Comparison of ENCODE assay signal across 9 cellular contexts in genomic region chr14:61510736-61511557, GRCh38.
DNase-seq lines count a peak whose midpoint lies in the region; ATAC-seq and TF ChIP-seq lines count a peak whose summit lies in the region.
"Had no signal": no experiment of that assay in that cellular context is flagged by ENCODE, and none has a peak within 500 bp of the region (broad histone marks: within the 10 kb centered on the region; RNA-seq: fewer than 3 reads in every experiment).

No MANE protein-coding gene starts in this region.

- peaks cover 69% of the 10 kb centered on the region for H3K4me1 Mint-ChIP-seq in activated naive CD8-positive, alpha-beta T cell treated with anti-CD3 and anti-CD28 coated beads, Interleukin-2, amount 10 ng/mL, durations not matched to agents 7 days and 5 days
- peaks cover 51 to 100% (median 95%) of the 10 kb centered on the region in 7 donors for H3K4me1 Mint-ChIP-seq in naive thymus-derived CD4-positive, alpha-beta T cell

- ATAC-seq in activated naive CD8-positive, alpha-beta T cell treated with anti-CD3 and anti-CD28 coated beads, Interleukin-2, amount 10 ng/mL, durations not matched to agents 7 days and 5 days (ENCODE audit: low read depth) = peak; percentile 22
- ATAC-seq in naive thymus-derived CD4-positive, alpha-beta T cell = peak; percentile 22
- no peak for ATAC-seq in HG03025 (IDR thresholded peaks at IDR 0.05; ENCODE audit: low FRiP score, unreplicated experiment)

- H3K27me3 ChIP-seq in naive thymus-derived CD4-positive, alpha-beta T cell (ENCODE audit: control insufficient read depth in 2 of 2, insufficient read depth in 2 of 2, low read length in 2 of 2) = no peaks in the 10 kb centered on the region

- peaks cover 64% of the 10 kb centered on the region for H3K36me3 Mint-ChIP-seq in activated naive CD8-positive, alpha-beta T cell treated with anti-CD3 and anti-CD28 coated beads, Interleukin-2, amount 10 ng/mL, durations not matched to agents 7 days and 5 days
- H3K36me3 Mint-ChIP-seq in naive thymus-derived CD4-positive, alpha-beta T cell = peaks cover 10 to 55% (median 30%) of the 10 kb centered on the region in 5 donors

- H3K4me1 ChIP-seq in naive thymus-derived CD4-positive, alpha-beta T cell (ENCODE audit: control insufficient read depth in 2 of 2, insufficient read depth in 2 of 2, low read length in 2 of 2) = peaks cover 36 to 57% of the 10 kb centered on the region in 2 donors

- no peaks in the 10 kb centered on the region for H3K9me3 Mint-ChIP-seq in activated naive CD8-positive, alpha-beta T cell treated with anti-CD3 and anti-CD28 coated beads, Interleukin-2, amount 10 ng/mL, durations not matched to agents 7 days and 5 days
- H3K9me3 Mint-ChIP-seq in naive thymus-derived CD4-positive, alpha-beta T cell = peaks cover 0 to 3% (median 0%) of the 10 kb centered on the region in 11 donors
- H3K9me3 Mint-ChIP-seq: nephron progenitor cell had no signal

- no peaks in the 10 kb centered on the region for H3K9me3 ChIP-seq in naive thymus-derived CD4-positive, alpha-beta T cell (ENCODE audit: control insufficient read depth in 2 of 3, low read length in 3 of 3)

- H3K27ac ChIP-seq in naive thymus-derived CD4-positive, alpha-beta T cell (ENCODE audit: low read depth, low read length) = peak overlapping the region; percentile 52
- no peak overlapping the region for H3K27ac ChIP-seq in coronary artery

- intact Hi-C loops in naive thymus-derived CD4-positive, alpha-beta T cell (cut with micrococcal nuclease) = loop anchor here (1.0 to 2.0 kb wide), 3 partner anchors 8 to 35 kb away; no protein-coding TSS in a partner anchor

- CTCF ChIA-PET in naive thymus-derived CD4-positive, alpha-beta T cell (lab: Charles Lee) = interaction anchor here (0.8 kb wide), 2 partner anchors 11 to 219 kb away, joined by 3 read pairs; no protein-coding TSS in a partner anchor

- POLR2A ChIA-PET in activated naive CD8-positive, alpha-beta T cell treated with anti-CD3 and anti-CD28 coated beads, Interleukin-2, amount 10 ng/mL, durations not matched to agents 7 days and 5 days (lab: Charles Lee) = interaction anchor here (1.4 kb wide), 1 partner anchor 11 kb away, joined by 5 read pairs; no protein-coding TSS in a partner anchor
- POLR2A ChIA-PET in naive thymus-derived CD4-positive, alpha-beta T cell (lab: Charles Lee) = interaction anchor here (0.7 to 1.1 kb wide), 2 partner anchors 11 to 34 kb away, joined by 3 to 7 read pairs; no protein-coding TSS in a partner anchor

- no peaks in the 10 kb centered on the region for H3K27me3 Mint-ChIP-seq in activated naive CD8-positive, alpha-beta T cell treated with anti-CD3 and anti-CD28 coated beads, Interleukin-2, amount 10 ng/mL, durations not matched to agents 7 days and 5 days
- no peaks in the 10 kb centered on the region for H3K27me3 Mint-ChIP-seq in naive thymus-derived CD4-positive, alpha-beta T cell

- H3K4me3 Mint-ChIP-seq in activated naive CD8-positive, alpha-beta T cell treated with anti-CD3 and anti-CD28 coated beads, Interleukin-2, amount 10 ng/mL, durations not matched to agents 7 days and 5 days = peak overlapping the region; percentile 23
- peak overlapping the region; percentile 15 to 66 (median 50) for H3K4me3 Mint-ChIP-seq in naive thymus-derived CD4-positive, alpha-beta T cell
- H3K4me3 Mint-ChIP-seq: nephron progenitor cell had no signal

- no peak overlapping the region for H3K4me3 ChIP-seq in naive thymus-derived CD4-positive, alpha-beta T cell (ENCODE audit: low read length)
- H3K4me3 ChIP-seq in coronary artery = no peak overlapping the region

- peak overlapping the region; percentile 74 for H3K27ac Mint-ChIP-seq in activated naive CD8-positive, alpha-beta T cell treated with anti-CD3 and anti-CD28 coated beads, Interleukin-2, amount 10 ng/mL, durations not matched to agents 7 days and 5 days
- H3K27ac Mint-ChIP-seq in naive thymus-derived CD4-positive, alpha-beta T cell = peak overlapping the region in 7 of 9 donors; percentile 68 to 95 (median 84)
- H3K27ac Mint-ChIP-seq: nephron progenitor cell had no signal

- H3K36me3 ChIP-seq in naive thymus-derived CD4-positive, alpha-beta T cell (ENCODE audit: control insufficient read depth in 2 of 3, insufficient read depth in 3 of 3, low read length in 3 of 3) = peaks cover 0 to 42% (median 13%) of the 10 kb centered on the region in 3 experiments

- no peak for TF ChIP-seq CTCF in coronary artery (IDR thresholded peaks at IDR 0.05)

- DNase-seq in stimulated activated CD4-positive, alpha-beta T cell treated with anti-CD3 and anti-CD28 coated beads, Interleukin-1b, Interleukin-23, amount 100 ng/mL, for 48 hours = peak; percentile 40
- no peak for DNase-seq in stimulated activated CD4-positive, alpha-beta T cell treated with anti-CD3 and anti-CD28 coated beads, Interleukin-4, amount 100 ng/mL, for 24 hours
- no peak for DNase-seq in activated naive CD8-positive, alpha-beta T cell treated with anti-CD3 and anti-CD28 coated beads, Interleukin-2, amount 10 ng/mL, durations not matched to agents 7 days and 5 days
- DNase-seq in naive thymus-derived CD4-positive, alpha-beta T cell = no peak
- DNase-seq in coronary artery (ENCODE audit: low spot score) (no peak), midbrain (lab: John Stamatoyannopoulos, UW) (no peak), NCI-H510A (lab: John Stamatoyannopoulos, UW) (no peak)
- DNase-seq: nephron progenitor cell had no signal
